Comparison of ENCODE assay signal across 16 cellular contexts in the genomic region with DNA sequence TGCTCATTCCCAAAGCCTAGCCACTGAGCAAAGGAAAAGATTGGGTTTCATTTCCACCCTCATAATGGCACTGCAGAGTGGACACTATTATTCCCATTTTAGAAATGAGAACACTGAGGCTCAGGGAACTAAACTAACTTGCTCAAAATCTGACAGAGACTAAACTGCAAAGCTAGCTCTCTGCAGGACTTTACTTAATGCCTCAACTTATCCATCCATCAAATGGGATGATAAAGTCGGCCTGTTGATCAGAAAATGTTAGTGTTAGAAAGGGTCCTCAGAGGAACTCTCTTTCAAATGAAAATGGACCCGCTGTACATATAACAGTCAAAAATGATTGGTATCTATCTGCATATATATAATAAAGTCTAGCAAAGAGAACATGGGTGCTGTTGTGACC.
DNase-seq lines count a peak whose midpoint lies in the region; ATAC-seq, FAIRE-seq and TF ChIP-seq lines count a peak whose summit lies in the region.
"Had no signal": no experiment of that assay in that cellular context is flagged by ENCODE, and none has a peak within 500 bp of the region (broad histone marks: within the 10 kb centered on the region; RNA-seq: fewer than 3 reads in every experiment).

No MANE protein-coding gene starts in this region.

- H3K9me1 ChIP-seq in K562 (ENCODE audit: control insufficient read depth, insufficient read depth, low read length), result no peaks in the 10 kb centered on the region

- H3K9ac ChIP-seq in GM23248 (no peak overlapping the region), K562 (ENCODE audit: insufficient read depth in 1 of 2, low read depth in 2 of 2, low read length in 2 of 2) (no peak overlapping the region)

- ATAC-seq in GM18867 (IDR thresholded peaks at IDR 0.05; ENCODE audit: unreplicated experiment) (peak; percentile 2), K562 (no peak), GM21717 (IDR thresholded peaks at IDR 0.05; ENCODE audit: unreplicated experiment) (no peak)

- intact Hi-C loops in OCI-LY7 (cut with micrococcal nuclease; ENCODE audit: unreplicated experiment) (loop anchor here (2.0 to 5.0 kb wide), 3 partner anchors 44 to 528 kb away; no protein-coding TSS in a partner anchor), K562 (cut with micrococcal nuclease) (loop anchor here (2.0 to 10.0 kb wide), 3 partner anchors 152 to 530 kb away; no protein-coding TSS in a partner anchor)

- H3K79me2 ChIP-seq in GM23248 (ENCODE audit: insufficient read depth) (no peaks in the 10 kb centered on the region), OCI-LY7 (ENCODE audit: insufficient read depth, low read depth, low read length) (no peaks in the 10 kb centered on the region), K562 (ENCODE audit: control insufficient read depth, insufficient read depth, low read length) (no peaks in the 10 kb centered on the region)

- no peak for TF ChIP-seq RAD21 in K562 (CRISPR knock-in tag; conservative IDR thresholded peaks at IDR 0.05 in 1 of 2, IDR thresholded peaks at IDR 0.05 in 1 of 2)

- DNase-seq in GM23248 (no peak), OCI-LY7 (ENCODE audit: low spot score) (no peak), K562 (ENCODE audit: extremely low read depth in 1 of 4, low spot score in 3 of 4) (no peak), pons (ENCODE audit: low spot score) (no peak)
- no peak for DNase-seq in activated CD4-positive, alpha-beta T cell treated with anti-CD3 and anti-CD28 coated beads, Interleukin-2, amount 10 ng/mL, durations not matched to agents 7 days and 5 days
- DNase-seq: DMS 273 treated with DMSO at 0.1 percent for 48 hours, DND-41 had no signal

- CTCF ChIA-PET in OCI-LY7 (lab: Charles Lee; ENCODE audit: unreplicated experiment) (no interaction called here), K562 (lab: Yijun Ruan, JAX; ENCODE audit: low intra/inter-chr PET ratio) (interaction anchor here (0.7 to 1.8 kb wide), 3 partner anchors 123 to 1035 kb away, joined by 3 to 6 read pairs (median 3); no protein-coding TSS in a partner anchor)
- CTCF ChIA-PET in activated CD4-positive, alpha-beta T cell treated with anti-CD3 and anti-CD28 coated beads, Interleukin-2, amount 10 ng/mL, durations not matched to agents 7 days and 5 days (lab: Charles Lee), result interaction anchor here (0.6 to 2.2 kb wide), 10 partner anchors 12 to 1498 kb away, joined by 3 to 6 read pairs (median 3); no protein-coding TSS in a partner anchor

- FAIRE-seq in K562 (lab: Jason Lieb, UNC), result no peak
- FAIRE-seq: GM12878 had no signal

- 84 to 87% methylated on average over 2 of the region's 2 CpGs for WGBS in GM23248 (ENCODE audit: low coverage in 1 of 2, low lambda C conversion rate in 2 of 2, missing lambda C conversion rate in 2 of 2), 2 experiments
- WGBS in K562 (ENCODE audit: insufficient coverage, low coverage, missing lambda C conversion rate), result 4% methylated on average over 2 of the region's 2 CpGs

- no peak overlapping the region for H3K27ac Mint-ChIP-seq in activated CD4-positive, alpha-beta T cell treated with anti-CD3 and anti-CD28 coated beads, Interleukin-2, amount 10 ng/mL, durations not matched to agents 7 days and 5 days
- H3K27ac Mint-ChIP-seq: H9, IgD-negative memory B cell had no signal

- H3K9me3 ChIP-seq in GM23248 (ENCODE audit: low read depth), result no peaks in the 10 kb centered on the region
- H3K9me3 ChIP-seq in OCI-LY7 (ENCODE audit: low read length), result no peaks in the 10 kb centered on the region; the same call in 1 of the 2 replicates
- H3K9me3 ChIP-seq in K562 (replicated peaks; ENCODE audit: control insufficient read depth, insufficient read depth, low read depth, low read length), result no peaks in the 10 kb centered on the region
- H3K9me3 ChIP-seq: BE2C had no signal

- peaks cover 27% of the 10 kb centered on the region for H3K4me1 ChIP-seq in GM23248 (ENCODE audit: insufficient read depth)
- H3K4me1 ChIP-seq in OCI-LY7 (ENCODE audit: insufficient read depth, low read length, poor library complexity, severe bottlenecking), result peaks cover 36% of the 10 kb centered on the region
- no peaks in the 10 kb centered on the region for H3K4me1 ChIP-seq in K562 (replicated peaks in 1 of 2; ENCODE audit: control insufficient read depth in 2 of 2, insufficient read depth in 2 of 2, low read length in 2 of 2)

- in situ Hi-C loops in GM23248 (cut with MboI), result loop anchor here (10.0 to 25.0 kb wide), 2 partner anchors 410 to 1038 kb away; no protein-coding TSS in a partner anchor
- in situ Hi-C loops in K562 (cut with MboI), result loop anchor here (25.0 kb wide), 1 partner anchor 1038 kb away; no protein-coding TSS in a partner anchor

- H3K4me3 ChIP-seq in GM23248 (no peak overlapping the region; the same call in 1 of the 2 replicates), OCI-LY7 (ENCODE audit: low read depth, low read length, poor library complexity, severe bottlenecking) (no peak overlapping the region), K562 (no peak overlapping the region)
- H3K4me3 ChIP-seq: GM12878 had no signal

- H3K27me3 Mint-ChIP-seq in activated CD4-positive, alpha-beta T cell treated with anti-CD3 and anti-CD28 coated beads, Interleukin-2, amount 10 ng/mL, durations not matched to agents 7 days and 5 days, result no peaks in the 10 kb centered on the region

- no peaks in the 10 kb centered on the region for H3K36me3 ChIP-seq in GM23248 (ENCODE audit: low read depth)
- H3K36me3 ChIP-seq in OCI-LY7 (ENCODE audit: insufficient read depth, low read length), result no peaks in the 10 kb centered on the region
- H3K36me3 ChIP-seq in K562 (ENCODE audit: control insufficient read depth, insufficient read depth, low read length), result no peaks in the 10 kb centered on the region
- H3K36me3 ChIP-seq: BE2C had no signal

- no peaks in the 10 kb centered on the region for H4K20me1 ChIP-seq in GM23248 (ENCODE audit: insufficient read depth)
- H4K20me1 ChIP-seq in OCI-LY7 (ENCODE audit: insufficient read depth, low read length), result no peaks in the 10 kb centered on the region
- H4K20me1 ChIP-seq in K562 (replicated peaks; ENCODE audit: control insufficient read depth, insufficient read depth, low read length), result 0 out of 2 replicates have a peak, but pooled peaks cover 3% of the 10 kb centered on the region

- no peak for TF ChIP-seq POLR2A in K562 (conservative IDR thresholded peaks at IDR 0.05)

- no peaks in the 10 kb centered on the region for H3K36me3 Mint-ChIP-seq in activated CD4-positive, alpha-beta T cell treated with anti-CD3 and anti-CD28 coated beads, Interleukin-2, amount 10 ng/mL, durations not matched to agents 7 days and 5 days (ENCODE audit: low read depth)
- H3K36me3 Mint-ChIP-seq: CD4-positive, CD25-positive, alpha-beta regulatory T cell; CD8-positive, alpha-beta memory T cell had no signal

- H3K27ac ChIP-seq in GM23248, result no peak overlapping the region
- no peak overlapping the region for H3K27ac ChIP-seq in OCI-LY7 (ENCODE audit: low read depth, low read length, poor library complexity, severe bottlenecking)
- H3K27ac ChIP-seq in K562 (ENCODE audit: extremely low read depth, low read depth, low read length), result no peak overlapping the region
- H3K27ac ChIP-seq: HL-60 had no signal

- no peaks in the 10 kb centered on the region for H3K27me3 ChIP-seq in GM23248 (replicated peaks; ENCODE audit: insufficient read depth)
- H3K27me3 ChIP-seq in K562 (ENCODE audit: control insufficient read depth in 2 of 2, insufficient read depth in 2 of 2, low read length in 2 of 2), result no peaks in the 10 kb centered on the region
- H3K27me3 ChIP-seq: BE2C had no signal

- POLR2A ChIA-PET in OCI-LY7 (lab: Charles Lee), result interaction anchor here (0.6 to 1.3 kb wide), 3 partner anchors 9 to 115 kb away, joined by 3 read pairs; no protein-coding TSS in a partner anchor
- POLR2A ChIA-PET in K562 (lab: Yijun Ruan, JAX), result no interaction called here
- POLR2A ChIA-PET in activated CD4-positive, alpha-beta T cell treated with anti-CD3 and anti-CD28 coated beads, Interleukin-2, amount 10 ng/mL, durations not matched to agents 7 days and 5 days (lab: Charles Lee), result no interaction called here

- H3K9me3 Mint-ChIP-seq in activated CD4-positive, alpha-beta T cell treated with anti-CD3 and anti-CD28 coated beads, Interleukin-2, amount 10 ng/mL, durations not matched to agents 7 days and 5 days, result no peaks in the 10 kb centered on the region
- H3K9me3 Mint-ChIP-seq: CD8-positive, alpha-beta memory T cell; H9 had no signal

- no TSS peak for BruUV-seq in OCI-LY7 (replicated peaks; lab: Mats Ljungman, UMichigan)
- no TSS peak for BruUV-seq in K562 (replicated peaks; lab: Mats Ljungman, UMichigan)

- peaks cover 4% of the 10 kb centered on the region; the same call in 1 of the 2 replicates for H3F3A ChIP-seq in GM23248 (ENCODE audit: insufficient read depth)

- TF ChIP-seq CTCF in OCI-LY7 (conservative IDR thresholded peaks at IDR 0.05; ENCODE audit: low read length) (no peak), K562 (IDR thresholded peaks at IDR 0.05 in 2 of 3, conservative IDR thresholded peaks at IDR 0.05 in 1 of 3; ENCODE audit: insufficient read depth in 2 of 3, low read depth in 1 of 3, low read length in 3 of 3) (no peak)

- H3K9me2 ChIP-seq in GM23248 (ENCODE audit: insufficient read depth) (no peaks in the 10 kb centered on the region), OCI-LY7 (ENCODE audit: insufficient read depth, low read length) (no peaks in the 10 kb centered on the region)

- TF ChIP-seq EP300 in K562 (IDR thresholded peaks at IDR 0.05; ENCODE audit: low read length), result no peak

- peaks cover 9% of the 10 kb centered on the region for H3K4me1 Mint-ChIP-seq in activated CD4-positive, alpha-beta T cell treated with anti-CD3 and anti-CD28 coated beads, Interleukin-2, amount 10 ng/mL, durations not matched to agents 7 days and 5 days

- H2AFZ ChIP-seq in GM23248, result peak overlapping the region; percentile 86; the same call in 1 of the 2 replicates
- H2AFZ ChIP-seq in OCI-LY7 (ENCODE audit: low read length), result peak overlapping the region; percentile 53; the same call in 1 of the 2 replicates
- no peak overlapping the region for H2AFZ ChIP-seq in K562 (ENCODE audit: low read depth, low read length)

- H3K4me3 Mint-ChIP-seq in activated CD4-positive, alpha-beta T cell treated with anti-CD3 and anti-CD28 coated beads, Interleukin-2, amount 10 ng/mL, durations not matched to agents 7 days and 5 days, result no peak overlapping the region
- H3K4me3 Mint-ChIP-seq: H9, IgD-negative memory B cell had no signal

- H3K4me2 ChIP-seq in GM23248 (ENCODE audit: unreplicated experiment), result peak overlapping the region; percentile 91
- H3K4me2 ChIP-seq in OCI-LY7 (ENCODE audit: low read length), result no peak overlapping the region
- H3K4me2 ChIP-seq in K562 (ENCODE audit: insufficient read depth, low read length), result no peak overlapping the region

TF ChIP-seq in K562, 482 proteins besides CTCF, POLR2A, EP300 and RAD21:
- TF ChIP-seq SIN3A (IDR thresholded peaks at IDR 0.05; ENCODE audit: borderline replicate concordance in 2 of 2, control insufficient read depth in 1 of 2, low read depth in 2 of 2, low read length in 2 of 2), result no peak
- TF ChIP-seq HSF4 (CRISPR knock-in tag; IDR thresholded peaks at IDR 0.05; ENCODE audit: borderline replicate concordance), result no peak
- TF ChIP-seq FOSL1 (tag; conservative IDR thresholded peaks at IDR 0.05), result no peak
- peak; percentile 56 for TF ChIP-seq RBM25 (IDR thresholded peaks at IDR 0.05; ENCODE audit: low read depth, low read length, severe bottlenecking)
- TF ChIP-seq NCOA2 (IDR thresholded peaks at IDR 0.05; ENCODE audit: partially characterized antibody in 2 of 2), result no peak
